In the genomic region with DNA sequence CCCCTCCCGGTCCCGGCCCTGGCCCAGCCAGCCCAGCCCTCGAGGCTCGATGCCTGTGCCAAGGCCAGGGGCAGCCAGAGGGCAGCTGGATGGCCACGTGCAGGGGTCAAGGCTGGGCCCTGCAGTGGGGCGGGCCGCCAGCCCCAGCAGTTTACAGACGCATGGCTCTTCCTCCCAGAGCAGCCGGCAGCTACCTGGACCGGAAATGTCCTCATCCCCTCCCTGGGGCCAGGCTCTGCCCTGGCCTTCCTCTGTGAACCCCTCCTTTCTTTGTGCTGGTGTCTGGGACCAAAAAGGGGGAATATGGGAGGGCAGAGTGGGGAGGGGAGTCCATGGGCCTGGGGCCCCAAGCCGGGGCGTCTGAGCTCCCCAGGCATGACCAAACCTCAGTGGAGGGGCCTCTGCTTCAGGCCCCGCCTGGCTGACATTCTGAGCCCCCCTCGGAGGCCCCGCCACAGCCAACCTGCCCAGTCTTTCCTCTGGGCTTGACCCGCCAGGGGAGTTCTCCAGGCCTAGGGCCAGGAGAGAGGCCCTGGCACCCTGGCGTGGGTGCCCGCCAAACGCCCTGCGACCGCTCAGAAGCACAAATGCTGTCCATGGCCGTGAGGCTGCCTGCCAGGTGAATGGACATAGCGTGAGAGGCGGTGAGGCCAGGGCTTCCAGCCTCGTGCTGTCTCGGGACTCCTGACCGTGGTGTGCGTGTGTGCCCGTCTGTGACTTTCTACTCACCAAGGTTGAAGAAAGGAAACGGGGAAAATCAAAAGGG, we compare ENCODE assay signal across 1 cellular context.
TF ChIP-seq lines count a peak whose summit lies in the region.

No MANE protein-coding gene starts in this region.

TF ChIP-seq in HepG2, 621 proteins besides CTCF, POLR2A, EP300 and RAD21 (continued from another document and continues in another):
- TF ChIP-seq, protein P1, sequence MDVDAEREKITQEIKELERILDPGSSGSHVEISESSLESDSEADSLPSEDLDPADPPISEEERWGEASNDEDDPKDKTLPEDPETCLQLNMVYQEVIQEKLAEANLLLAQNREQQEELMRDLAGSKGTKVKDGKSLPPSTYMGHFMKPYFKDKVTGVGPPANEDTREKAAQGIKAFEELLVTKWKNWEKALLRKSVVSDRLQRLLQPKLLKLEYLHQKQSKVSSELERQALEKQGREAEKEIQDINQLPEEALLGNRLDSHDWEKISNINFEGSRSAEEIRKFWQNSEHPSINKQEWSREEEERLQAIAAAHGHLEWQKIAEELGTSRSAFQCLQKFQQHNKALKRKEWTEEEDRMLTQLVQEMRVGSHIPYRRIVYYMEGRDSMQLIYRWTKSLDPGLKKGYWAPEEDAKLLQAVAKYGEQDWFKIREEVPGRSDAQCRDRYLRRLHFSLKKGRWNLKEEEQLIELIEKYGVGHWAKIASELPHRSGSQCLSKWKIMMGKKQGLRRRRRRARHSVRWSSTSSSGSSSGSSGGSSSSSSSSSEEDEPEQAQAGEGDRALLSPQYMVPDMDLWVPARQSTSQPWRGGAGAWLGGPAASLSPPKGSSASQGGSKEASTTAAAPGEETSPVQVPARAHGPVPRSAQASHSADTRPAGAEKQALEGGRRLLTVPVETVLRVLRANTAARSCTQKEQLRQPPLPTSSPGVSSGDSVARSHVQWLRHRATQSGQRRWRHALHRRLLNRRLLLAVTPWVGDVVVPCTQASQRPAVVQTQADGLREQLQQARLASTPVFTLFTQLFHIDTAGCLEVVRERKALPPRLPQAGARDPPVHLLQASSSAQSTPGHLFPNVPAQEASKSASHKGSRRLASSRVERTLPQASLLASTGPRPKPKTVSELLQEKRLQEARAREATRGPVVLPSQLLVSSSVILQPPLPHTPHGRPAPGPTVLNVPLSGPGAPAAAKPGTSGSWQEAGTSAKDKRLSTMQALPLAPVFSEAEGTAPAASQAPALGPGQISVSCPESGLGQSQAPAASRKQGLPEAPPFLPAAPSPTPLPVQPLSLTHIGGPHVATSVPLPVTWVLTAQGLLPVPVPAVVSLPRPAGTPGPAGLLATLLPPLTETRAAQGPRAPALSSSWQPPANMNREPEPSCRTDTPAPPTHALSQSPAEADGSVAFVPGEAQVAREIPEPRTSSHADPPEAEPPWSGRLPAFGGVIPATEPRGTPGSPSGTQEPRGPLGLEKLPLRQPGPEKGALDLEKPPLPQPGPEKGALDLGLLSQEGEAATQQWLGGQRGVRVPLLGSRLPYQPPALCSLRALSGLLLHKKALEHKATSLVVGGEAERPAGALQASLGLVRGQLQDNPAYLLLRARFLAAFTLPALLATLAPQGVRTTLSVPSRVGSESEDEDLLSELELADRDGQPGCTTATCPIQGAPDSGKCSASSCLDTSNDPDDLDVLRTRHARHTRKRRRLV (CRISPR knock-in tag; IDR thresholded peaks at IDR 0.05), result peak; percentile 82
- TF ChIP-seq XBP1 (CRISPR knock-in tag; IDR thresholded peaks at IDR 0.05), result 0 out of 2 replicates have a peak, but pooled peaks have one; percentile 76
- TF ChIP-seq, protein P2, sequence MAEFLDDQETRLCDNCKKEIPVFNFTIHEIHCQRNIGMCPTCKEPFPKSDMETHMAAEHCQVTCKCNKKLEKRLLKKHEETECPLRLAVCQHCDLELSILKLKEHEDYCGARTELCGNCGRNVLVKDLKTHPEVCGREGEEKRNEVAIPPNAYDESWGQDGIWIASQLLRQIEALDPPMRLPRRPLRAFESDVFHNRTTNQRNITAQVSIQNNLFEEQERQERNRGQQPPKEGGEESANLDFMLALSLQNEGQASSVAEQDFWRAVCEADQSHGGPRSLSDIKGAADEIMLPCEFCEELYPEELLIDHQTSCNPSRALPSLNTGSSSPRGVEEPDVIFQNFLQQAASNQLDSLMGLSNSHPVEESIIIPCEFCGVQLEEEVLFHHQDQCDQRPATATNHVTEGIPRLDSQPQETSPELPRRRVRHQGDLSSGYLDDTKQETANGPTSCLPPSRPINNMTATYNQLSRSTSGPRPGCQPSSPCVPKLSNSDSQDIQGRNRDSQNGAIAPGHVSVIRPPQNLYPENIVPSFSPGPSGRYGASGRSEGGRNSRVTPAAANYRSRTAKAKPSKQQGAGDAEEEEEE (CRISPR knock-in tag; IDR thresholded peaks at IDR 0.05; ENCODE audit: borderline replicate concordance), result no peak
- TF ChIP-seq ARID2 (CRISPR knock-in tag; IDR thresholded peaks at IDR 0.05; ENCODE audit: borderline replicate concordance), result 0 out of 2 replicates have a peak, but pooled peaks have one; percentile 32
- TF ChIP-seq ATF7 (IDR thresholded peaks at IDR 0.05), result no peak
- TF ChIP-seq ATF7 (CRISPR knock-in tag; IDR thresholded peaks at IDR 0.05), result 0 out of 2 replicates have a peak, but pooled peaks have one; percentile 45
- peak; percentile 94 for TF ChIP-seq HES4 (CRISPR knock-in tag; IDR thresholded peaks at IDR 0.05; ENCODE audit: borderline replicate concordance)
- TF ChIP-seq, protein P3, sequence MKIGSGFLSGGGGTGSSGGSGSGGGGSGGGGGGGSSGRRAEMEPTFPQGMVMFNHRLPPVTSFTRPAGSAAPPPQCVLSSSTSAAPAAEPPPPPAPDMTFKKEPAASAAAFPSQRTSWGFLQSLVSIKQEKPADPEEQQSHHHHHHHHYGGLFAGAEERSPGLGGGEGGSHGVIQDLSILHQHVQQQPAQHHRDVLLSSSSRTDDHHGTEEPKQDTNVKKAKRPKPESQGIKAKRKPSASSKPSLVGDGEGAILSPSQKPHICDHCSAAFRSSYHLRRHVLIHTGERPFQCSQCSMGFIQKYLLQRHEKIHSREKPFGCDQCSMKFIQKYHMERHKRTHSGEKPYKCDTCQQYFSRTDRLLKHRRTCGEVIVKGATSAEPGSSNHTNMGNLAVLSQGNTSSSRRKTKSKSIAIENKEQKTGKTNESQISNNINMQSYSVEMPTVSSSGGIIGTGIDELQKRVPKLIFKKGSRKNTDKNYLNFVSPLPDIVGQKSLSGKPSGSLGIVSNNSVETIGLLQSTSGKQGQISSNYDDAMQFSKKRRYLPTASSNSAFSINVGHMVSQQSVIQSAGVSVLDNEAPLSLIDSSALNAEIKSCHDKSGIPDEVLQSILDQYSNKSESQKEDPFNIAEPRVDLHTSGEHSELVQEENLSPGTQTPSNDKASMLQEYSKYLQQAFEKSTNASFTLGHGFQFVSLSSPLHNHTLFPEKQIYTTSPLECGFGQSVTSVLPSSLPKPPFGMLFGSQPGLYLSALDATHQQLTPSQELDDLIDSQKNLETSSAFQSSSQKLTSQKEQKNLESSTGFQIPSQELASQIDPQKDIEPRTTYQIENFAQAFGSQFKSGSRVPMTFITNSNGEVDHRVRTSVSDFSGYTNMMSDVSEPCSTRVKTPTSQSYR (CRISPR knock-in tag; IDR thresholded peaks at IDR 0.05; ENCODE audit: borderline replicate concordance), result no peak; the same call in 1 of the 2 replicates
- no peak for TF ChIP-seq TAF15 (IDR thresholded peaks at IDR 0.05; ENCODE audit: low read depth, low read length, poor library complexity, severe bottlenecking)
- TF ChIP-seq ZNF136 (CRISPR knock-in tag; IDR thresholded peaks at IDR 0.05; ENCODE audit: low read depth), result peak; percentile 95
- TF ChIP-seq PTBP1 (IDR thresholded peaks at IDR 0.05; ENCODE audit: low read depth, low read length, poor library complexity, severe bottlenecking), result no peak
- TF ChIP-seq TOPORS (CRISPR knock-in tag; IDR thresholded peaks at IDR 0.05), result 0 out of 2 replicates have a peak, but pooled peaks have one; percentile 22
- no peak for TF ChIP-seq FOXA1 (IDR thresholded peaks at IDR 0.05)
- peak; percentile 75 for TF ChIP-seq FOXA1 (CRISPR knock-in tag; IDR thresholded peaks at IDR 0.05)
- peak; percentile 95 for TF ChIP-seq ZNF589 (CRISPR knock-in tag; conservative IDR thresholded peaks at IDR 0.05)
- TF ChIP-seq ZBTB8A (CRISPR knock-in tag; IDR thresholded peaks at IDR 0.05; ENCODE audit: borderline replicate concordance, low read depth), result peak; percentile 82; the same call in 1 of the 2 replicates
- peak; percentile 57; the same call in 1 of the 2 replicates for TF ChIP-seq SATB2 (CRISPR knock-in tag; IDR thresholded peaks at IDR 0.05)
- peak; percentile 91 for TF ChIP-seq GATAD2A (CRISPR knock-in tag; IDR thresholded peaks at IDR 0.05)
- TF ChIP-seq DR1 (CRISPR knock-in tag; IDR thresholded peaks at IDR 0.05), result no peak
- peak; percentile 66; the same call in 1 of the 2 replicates for TF ChIP-seq KDM4B (CRISPR knock-in tag; IDR thresholded peaks at IDR 0.05)
- 0 out of 2 replicates have a peak, but pooled peaks have one; percentile 25 for TF ChIP-seq ZNF143 (CRISPR knock-in tag; IDR thresholded peaks at IDR 0.05)
- no peak for TF ChIP-seq SRF (IDR thresholded peaks at IDR 0.05; ENCODE audit: low read depth, low read length)
- TF ChIP-seq ZNF24 (IDR thresholded peaks at IDR 0.05), result no peak
- peak; percentile 96; the same call in 1 of the 2 replicates for TF ChIP-seq GLI4 (CRISPR knock-in tag; IDR thresholded peaks at IDR 0.05; ENCODE audit: borderline replicate concordance)
- peak; percentile 83; the same call in 1 of the 2 replicates for TF ChIP-seq WIZ (CRISPR knock-in tag; IDR thresholded peaks at IDR 0.05)
- TF ChIP-seq ZNF703 (CRISPR knock-in tag; IDR thresholded peaks at IDR 0.05; ENCODE audit: borderline replicate concordance), result no peak; the same call in 1 of the 2 replicates
- 0 out of 2 replicates have a peak, but pooled peaks have one; percentile 30 for TF ChIP-seq MAZ (IDR thresholded peaks at IDR 0.05; ENCODE audit: borderline replicate concordance, low read depth, low read length)
- TF ChIP-seq MAZ (CRISPR knock-in tag; IDR thresholded peaks at IDR 0.05; ENCODE audit: low read depth), result peak; percentile 93
- TF ChIP-seq CHD2 (IDR thresholded peaks at IDR 0.05; ENCODE audit: low read depth, low read length), result no peak
- TF ChIP-seq CEBPG (CRISPR knock-in tag; IDR thresholded peaks at IDR 0.05), result peak; percentile 68
- TF ChIP-seq ESRRA (CRISPR knock-in tag; IDR thresholded peaks at IDR 0.05; ENCODE audit: low read depth), result peak; percentile 92
- TF ChIP-seq, protein P4, sequence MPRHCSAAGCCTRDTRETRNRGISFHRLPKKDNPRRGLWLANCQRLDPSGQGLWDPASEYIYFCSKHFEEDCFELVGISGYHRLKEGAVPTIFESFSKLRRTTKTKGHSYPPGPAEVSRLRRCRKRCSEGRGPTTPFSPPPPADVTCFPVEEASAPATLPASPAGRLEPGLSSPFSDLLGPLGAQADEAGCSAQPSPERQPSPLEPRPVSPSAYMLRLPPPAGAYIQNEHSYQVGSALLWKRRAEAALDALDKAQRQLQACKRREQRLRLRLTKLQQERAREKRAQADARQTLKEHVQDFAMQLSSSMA (CRISPR knock-in tag; IDR thresholded peaks at IDR 0.05), result peak; percentile 96
- TF ChIP-seq KDM5A (IDR thresholded peaks at IDR 0.05; ENCODE audit: borderline replicate concordance, low read length), result no peak
- TF ChIP-seq SAP130 (CRISPR knock-in tag; IDR thresholded peaks at IDR 0.05; ENCODE audit: low read depth), result peak; percentile 92
- peak; percentile 85 for TF ChIP-seq ZNF713 (CRISPR knock-in tag; IDR thresholded peaks at IDR 0.05)
- TF ChIP-seq, protein P5, sequence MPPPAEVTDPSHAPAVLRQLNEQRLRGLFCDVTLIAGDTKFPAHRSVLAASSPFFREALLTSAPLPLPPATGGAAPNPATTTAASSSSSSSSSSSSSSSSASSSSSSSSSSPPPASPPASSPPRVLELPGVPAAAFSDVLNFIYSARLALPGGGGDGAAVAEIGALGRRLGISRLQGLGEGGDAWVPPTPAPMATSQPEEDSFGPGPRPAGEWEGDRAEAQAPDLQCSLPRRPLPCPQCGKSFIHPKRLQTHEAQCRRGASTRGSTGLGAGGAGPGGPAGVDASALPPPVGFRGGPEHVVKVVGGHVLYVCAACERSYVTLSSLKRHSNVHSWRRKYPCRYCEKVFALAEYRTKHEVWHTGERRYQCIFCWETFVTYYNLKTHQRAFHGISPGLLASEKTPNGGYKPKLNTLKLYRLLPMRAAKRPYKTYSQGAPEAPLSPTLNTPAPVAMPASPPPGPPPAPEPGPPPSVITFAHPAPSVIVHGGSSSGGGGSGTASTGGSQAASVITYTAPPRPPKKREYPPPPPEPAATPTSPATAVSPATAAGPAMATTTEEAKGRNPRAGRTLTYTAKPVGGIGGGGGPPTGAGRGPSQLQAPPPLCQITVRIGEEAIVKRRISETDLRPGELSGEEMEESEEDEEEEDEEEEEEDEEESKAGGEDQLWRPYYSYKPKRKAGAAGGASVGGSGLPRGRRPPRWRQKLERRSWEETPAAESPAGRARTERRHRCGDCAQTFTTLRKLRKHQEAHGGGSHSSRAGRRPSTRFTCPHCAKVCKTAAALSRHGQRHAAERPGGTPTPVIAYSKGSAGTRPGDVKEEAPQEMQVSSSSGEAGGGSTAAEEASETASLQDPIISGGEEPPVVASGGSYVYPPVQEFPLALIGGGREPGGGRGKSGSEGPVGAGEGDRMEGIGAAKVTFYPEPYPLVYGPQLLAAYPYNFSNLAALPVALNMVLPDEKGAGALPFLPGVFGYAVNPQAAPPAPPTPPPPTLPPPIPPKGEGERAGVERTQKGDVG (CRISPR knock-in tag; IDR thresholded peaks at IDR 0.05; ENCODE audit: borderline replicate concordance), result 0 out of 2 replicates have a peak, but pooled peaks have one; percentile 52
- TF ChIP-seq, protein P6, sequence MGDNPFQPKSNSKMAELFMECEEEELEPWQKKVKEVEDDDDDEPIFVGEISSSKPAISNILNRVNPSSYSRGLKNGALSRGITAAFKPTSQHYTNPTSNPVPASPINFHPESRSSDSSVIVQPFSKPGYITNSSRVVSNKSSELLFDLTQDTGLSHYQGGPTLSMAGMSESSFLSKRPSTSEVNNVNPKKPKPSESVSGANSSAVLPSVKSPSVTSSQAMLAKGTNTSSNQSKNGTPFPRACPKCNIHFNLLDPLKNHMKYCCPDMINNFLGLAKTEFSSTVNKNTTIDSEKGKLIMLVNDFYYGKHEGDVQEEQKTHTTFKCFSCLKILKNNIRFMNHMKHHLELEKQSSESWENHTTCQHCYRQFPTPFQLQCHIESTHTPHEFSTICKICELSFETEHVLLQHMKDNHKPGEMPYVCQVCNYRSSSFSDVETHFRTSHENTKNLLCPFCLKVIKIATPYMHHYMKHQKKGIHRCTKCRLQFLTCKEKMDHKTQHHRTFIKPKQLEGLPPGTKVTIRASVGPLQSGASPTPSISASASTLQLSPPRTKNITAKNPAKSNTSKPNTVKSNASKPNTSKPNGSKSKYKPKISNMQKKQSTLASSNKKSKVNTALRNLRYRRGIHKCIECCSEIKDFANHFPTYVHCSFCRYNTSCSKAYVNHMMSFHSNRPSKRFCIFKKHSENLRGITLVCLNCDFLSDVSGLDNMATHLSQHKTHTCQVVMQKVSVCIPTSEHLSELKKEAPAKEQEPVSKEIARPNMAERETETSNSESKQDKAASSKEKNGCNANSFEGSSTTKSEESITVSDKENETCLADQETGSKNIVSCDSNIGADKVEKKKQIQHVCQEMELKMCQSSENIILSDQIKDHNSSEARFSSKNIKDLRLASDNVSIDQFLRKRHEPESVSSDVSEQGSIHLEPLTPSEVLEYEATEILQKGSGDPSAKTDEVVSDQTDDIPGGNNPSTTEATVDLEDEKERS (CRISPR knock-in tag; IDR thresholded peaks at IDR 0.05), result peak; percentile 97
- peak; percentile 58 for TF ChIP-seq NFYB (CRISPR knock-in tag; IDR thresholded peaks at IDR 0.05)
- peak; percentile 75 for TF ChIP-seq FOXK1 (CRISPR knock-in tag; IDR thresholded peaks at IDR 0.05; ENCODE audit: borderline replicate concordance, low read depth)
- TF ChIP-seq, protein P7, sequence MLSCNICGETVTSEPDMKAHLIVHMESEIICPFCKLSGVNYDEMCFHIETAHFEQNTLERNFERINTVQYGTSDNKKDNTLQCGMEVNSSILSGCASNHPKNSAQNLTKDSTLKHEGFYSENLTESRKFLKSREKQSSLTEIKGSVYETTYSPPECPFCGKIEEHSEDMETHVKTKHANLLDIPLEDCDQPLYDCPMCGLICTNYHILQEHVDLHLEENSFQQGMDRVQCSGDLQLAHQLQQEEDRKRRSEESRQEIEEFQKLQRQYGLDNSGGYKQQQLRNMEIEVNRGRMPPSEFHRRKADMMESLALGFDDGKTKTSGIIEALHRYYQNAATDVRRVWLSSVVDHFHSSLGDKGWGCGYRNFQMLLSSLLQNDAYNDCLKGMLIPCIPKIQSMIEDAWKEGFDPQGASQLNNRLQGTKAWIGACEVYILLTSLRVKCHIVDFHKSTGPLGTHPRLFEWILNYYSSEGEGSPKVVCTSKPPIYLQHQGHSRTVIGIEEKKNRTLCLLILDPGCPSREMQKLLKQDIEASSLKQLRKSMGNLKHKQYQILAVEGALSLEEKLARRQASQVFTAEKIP (CRISPR knock-in tag; IDR thresholded peaks at IDR 0.05; ENCODE audit: borderline replicate concordance), result no peak
